In the genomic region with DNA sequence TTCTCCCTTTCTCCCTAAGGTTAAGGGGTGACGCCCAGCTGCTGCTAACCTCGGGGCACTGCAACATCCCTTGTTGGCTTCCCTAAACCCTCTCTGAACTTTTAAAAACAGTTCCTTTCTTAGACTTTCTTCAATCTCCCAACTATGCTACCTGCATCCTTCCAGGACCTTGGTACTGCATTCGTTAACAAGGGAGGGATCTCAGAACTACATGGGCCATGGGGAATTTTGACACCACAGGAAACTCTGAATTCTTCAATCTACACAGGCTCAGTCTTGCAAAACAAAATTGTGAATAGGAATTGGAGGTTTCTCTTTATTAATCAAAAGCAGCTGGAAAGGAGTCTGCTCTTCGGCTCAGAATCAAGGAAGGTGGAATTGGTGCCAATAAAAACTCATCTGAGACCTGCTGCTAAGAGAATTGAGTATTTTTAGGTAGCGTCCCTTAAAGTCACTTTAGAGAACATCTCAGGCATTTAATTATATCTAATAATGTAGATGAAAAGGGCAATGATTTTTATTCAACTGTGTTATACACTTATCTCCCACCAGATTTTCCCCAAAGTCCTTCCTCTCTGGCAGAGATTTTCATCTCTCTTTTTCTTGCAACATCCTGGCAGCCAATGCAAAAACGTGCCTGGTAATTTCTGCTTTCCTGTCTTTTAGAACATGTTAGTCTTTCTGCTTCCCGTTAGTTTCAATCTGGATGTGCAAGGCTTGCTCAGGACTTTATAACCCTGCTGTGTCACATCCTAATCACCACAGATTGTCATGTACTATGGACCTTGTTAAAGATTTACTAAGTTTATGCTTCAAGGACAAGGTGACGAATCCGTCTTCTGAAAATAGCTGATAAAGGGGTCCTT, we compare ENCODE assay signal across 12 cellular contexts.
DNase-seq lines count a peak whose midpoint lies in the region; ATAC-seq and TF ChIP-seq lines count a peak whose summit lies in the region.
"Had no signal": no experiment of that assay in that cellular context is flagged by ENCODE, and none has a peak within 500 bp of the region (broad histone marks: within the 10 kb centered on the region; RNA-seq: fewer than 3 reads in every experiment).

No MANE protein-coding gene starts in this region.

- H3K27me3 Mint-ChIP-seq in stimulated activated memory B cell treated with anti-CD40 and anti-IgM and Interleukin-4, amounts not matched to agents 10 μg/mL and 1 μg/mL and 100 μg/mL, for 72 hours: no peaks in the 10 kb centered on the region

- H3K4me3 ChIP-seq in breast epithelium (no peak overlapping the region), mammary epithelial cell (replicated peaks in 1 of 3; ENCODE audit: insufficient read depth in 1 of 3, low read depth in 2 of 3, low read length in 3 of 3) (no peak overlapping the region), fibroblast of lung (replicated peaks in 1 of 4; ENCODE audit: control extremely low read depth in 1 of 4, insufficient read depth in 1 of 4, low read depth in 3 of 4, low read length in 4 of 4) (no peak overlapping the region), mesenchymal stem cell (ENCODE audit: insufficient read depth in 1 of 2, low read depth in 1 of 2, low read length in 2 of 2) (peak overlapping the region in 1 of 2 experiments; percentile 48)

- H3K23ac ChIP-seq in mesenchymal stem cell (ENCODE audit: low read length in 2 of 2): no peak overlapping the region

- H2BK15ac ChIP-seq in mesenchymal stem cell (ENCODE audit: low read depth, poor library complexity, severe bottlenecking): no peak overlapping the region

- no peaks in the 10 kb centered on the region for H4K20me1 ChIP-seq in mammary epithelial cell (ENCODE audit: insufficient read depth, low read length)
- H4K20me1 ChIP-seq in fibroblast of lung (ENCODE audit: control insufficient read depth, extremely low read depth, insufficient read depth, low read length): no peaks in the 10 kb centered on the region

- no peak for ATAC-seq in stimulated activated memory B cell treated with anti-CD40 and anti-IgM and Interleukin-4, amounts not matched to agents 10 μg/mL and 1 μg/mL and 100 μg/mL, for 72 hours
- ATAC-seq in HG03460 (IDR thresholded peaks at IDR 0.05; ENCODE audit: unreplicated experiment): no peak

- H3K9me3 Mint-ChIP-seq in stimulated activated memory B cell treated with anti-CD40 and anti-IgM and Interleukin-4, amounts not matched to agents 10 μg/mL and 1 μg/mL and 100 μg/mL, for 72 hours: no peaks in the 10 kb centered on the region

- no peak overlapping the region for H2BK120ac ChIP-seq in mesenchymal stem cell (ENCODE audit: low read depth, low read length)

- H4K8ac ChIP-seq in mesenchymal stem cell (ENCODE audit: low read length): no peak overlapping the region

- dilution Hi-C loops in mammary epithelial cell (cut with HindIII; ENCODE audit: low sequenced_read_pairs): no loop called here

- 61% methylated on average over 9 of the region's 9 CpGs for WGBS in mammary epithelial cell (ENCODE audit: low coverage, missing lambda C conversion rate)
- 64% methylated on average over 8 of the region's 9 CpGs for WGBS in mesenchymal stem cell

- no peak overlapping the region for H2AK5ac ChIP-seq in mesenchymal stem cell (ENCODE audit: low read length, severe bottlenecking)

- H2BK12ac ChIP-seq in mesenchymal stem cell (ENCODE audit: low read length in 2 of 2): no peak overlapping the region

- no peak overlapping the region for H3K4me3 Mint-ChIP-seq in stimulated activated memory B cell treated with anti-CD40 and anti-IgM and Interleukin-4, amounts not matched to agents 10 μg/mL and 1 μg/mL and 100 μg/mL, for 72 hours

- H3K9me3 ChIP-seq in breast epithelium: no peaks in the 10 kb centered on the region
- H3K9me3 ChIP-seq in mammary epithelial cell (replicated peaks; ENCODE audit: insufficient read depth, low read length): no peaks in the 10 kb centered on the region
- H3K9me3 ChIP-seq in fibroblast of lung (ENCODE audit: control insufficient read depth, insufficient read depth, low read depth, low read length): no peaks in the 10 kb centered on the region
- no peaks in the 10 kb centered on the region for H3K9me3 ChIP-seq in mesenchymal stem cell (ENCODE audit: control insufficient read depth, low read length)

- H2BK5ac ChIP-seq in mesenchymal stem cell (ENCODE audit: low read depth, low read length, poor library complexity, severe bottlenecking): no peak overlapping the region

- TF ChIP-seq POLR2A in breast epithelium (IDR thresholded peaks at IDR 0.05): no peak

- DNase-seq in breast epithelium (ENCODE audit: low spot score in 2 of 2) (no peak), mammary epithelial cell (no peak), fibroblast of lung (ENCODE audit: low read depth in 2 of 2) (peak; percentile 25 to 63), mesenchymal stem cell (peak; percentile 7), GM20000 (ENCODE audit: low spot score) (no peak), germinal center (ENCODE audit: low spot score) (no peak)
- DNase-seq: GF-D8, NCI-H1930, T1000 had no signal

- no peak overlapping the region for H3K14ac ChIP-seq in mesenchymal stem cell (ENCODE audit: low read length in 2 of 2)

- intact Hi-C loops in breast epithelium (cut with DNase I; ENCODE audit: low total_unique reads) (no loop called here), mammary epithelial cell (cut with micrococcal nuclease) (no loop called here)

- in situ Hi-C loops in mammary epithelial cell (cut with MboI; ENCODE audit: low sequenced_read_pairs in 2 of 2): no loop called here

- CTCF ChIA-PET in mammary epithelial cell (lab: Charles Lee; ENCODE audit: low non-redundant PET): no interaction called here

- H3K27ac Mint-ChIP-seq in stimulated activated memory B cell treated with anti-CD40 and anti-IgM and Interleukin-4, amounts not matched to agents 10 μg/mL and 1 μg/mL and 100 μg/mL, for 72 hours: no peak overlapping the region

- no peak overlapping the region for H3K4ac ChIP-seq in mesenchymal stem cell (ENCODE audit: low read depth in 1 of 2, low read length in 2 of 2)

- no peak overlapping the region for H3K4me2 ChIP-seq in mammary epithelial cell (ENCODE audit: insufficient read depth, low read depth, low read length)
- no peak overlapping the region for H3K4me2 ChIP-seq in fibroblast of lung (ENCODE audit: extremely low read depth, insufficient read depth, low read length)
- no peak overlapping the region for H3K4me2 ChIP-seq in mesenchymal stem cell (ENCODE audit: low read length, poor library complexity, severe bottlenecking)

- H2AFZ ChIP-seq in mammary epithelial cell (ENCODE audit: low read depth, low read length) (no peak overlapping the region), fibroblast of lung (ENCODE audit: low read length) (no peak overlapping the region), mesenchymal stem cell (ENCODE audit: low read depth, low read length) (no peak overlapping the region)
- H2AFZ ChIP-seq: parathyroid adenoma had no signal

- H3K79me1 ChIP-seq in mesenchymal stem cell (replicated peaks; ENCODE audit: low read length, poor library complexity, severe bottlenecking): no peaks in the 10 kb centered on the region

- H3K9ac ChIP-seq in mammary epithelial cell (ENCODE audit: insufficient read depth, low read length) (no peak overlapping the region), fibroblast of lung (ENCODE audit: insufficient read depth, low read length) (no peak overlapping the region), mesenchymal stem cell (ENCODE audit: low read length) (peak overlapping the region; percentile 31)
- H3K9ac ChIP-seq: parathyroid adenoma had no signal

- H3K18ac ChIP-seq in mesenchymal stem cell (ENCODE audit: low read depth in 1 of 2, low read length in 2 of 2): no peak overlapping the region

- H3K36me3 Mint-ChIP-seq in stimulated activated memory B cell treated with anti-CD40 and anti-IgM and Interleukin-4, amounts not matched to agents 10 μg/mL and 1 μg/mL and 100 μg/mL, for 72 hours: peaks cover 36% of the 10 kb centered on the region

- H3K27ac ChIP-seq in breast epithelium: peak overlapping the region; percentile 8 to 73
- H3K27ac ChIP-seq in mammary epithelial cell (ENCODE audit: insufficient read depth, low read depth, low read length): no peak overlapping the region
- H3K27ac ChIP-seq in fibroblast of lung (ENCODE audit: insufficient read depth, low read length): no peak overlapping the region
- no peak overlapping the region for H3K27ac ChIP-seq in mesenchymal stem cell (ENCODE audit: low read length, poor library complexity, severe bottlenecking)
- H3K27ac ChIP-seq: parathyroid adenoma had no signal

- H3K79me2 ChIP-seq in mammary epithelial cell (ENCODE audit: insufficient read depth, low read length): no peaks in the 10 kb centered on the region
- no peaks in the 10 kb centered on the region for H3K79me2 ChIP-seq in fibroblast of lung (ENCODE audit: control insufficient read depth, insufficient read depth, low read length)
- H3K79me2 ChIP-seq: parathyroid adenoma had no signal

- no TSS peak for BruUV-seq in mammary epithelial cell (replicated peaks; lab: Mats Ljungman, UMichigan)

- H3K36me3 ChIP-seq in breast epithelium: no peaks in the 10 kb centered on the region
- peaks cover 1% of the 10 kb centered on the region for H3K36me3 ChIP-seq in mammary epithelial cell (ENCODE audit: insufficient read depth, low read length)
- H3K36me3 ChIP-seq in fibroblast of lung (ENCODE audit: control insufficient read depth, insufficient read depth, low read length): no peaks in the 10 kb centered on the region
- H3K36me3 ChIP-seq in mesenchymal stem cell (ENCODE audit: control insufficient read depth in 1 of 2, insufficient read depth in 2 of 2, low read depth in 1 of 2, low read length in 2 of 2): peaks cover 3 to 30% of the 10 kb centered on the region in 2 experiments

- TF ChIP-seq CTCF in breast epithelium (IDR thresholded peaks at IDR 0.05) (no peak), mammary epithelial cell (conservative IDR thresholded peaks at IDR 0.05 in 1 of 2, IDR thresholded peaks at IDR 0.05 in 1 of 2; ENCODE audit: extremely low read depth in 1 of 2, insufficient read depth in 1 of 2, low read depth in 1 of 2, low read length in 2 of 2) (no peak), fibroblast of lung (conservative IDR thresholded peaks at IDR 0.05 in 1 of 2, IDR thresholded peaks at IDR 0.05 in 1 of 2; ENCODE audit: low read depth in 1 of 2, low read length in 2 of 2) (no peak), GM20000 (IDR thresholded peaks at IDR 0.05; ENCODE audit: extremely low read depth, missing control alignments) (no peak)

- H3K27me3 ChIP-seq in breast epithelium (no peaks in the 10 kb centered on the region), mammary epithelial cell (ENCODE audit: insufficient read depth, low read length) (no peaks in the 10 kb centered on the region), fibroblast of lung (ENCODE audit: control insufficient read depth, insufficient read depth, low read length) (no peaks in the 10 kb centered on the region), mesenchymal stem cell (ENCODE audit: control insufficient read depth in 1 of 2, insufficient read depth in 1 of 2, low read length in 2 of 2) (no peaks in the 10 kb centered on the region)

- no peak overlapping the region for H4K91ac ChIP-seq in mesenchymal stem cell (ENCODE audit: low read length)

- H3K4me1 ChIP-seq in breast epithelium (no peaks in the 10 kb centered on the region), mammary epithelial cell (ENCODE audit: insufficient read depth, low read length) (peaks cover 15% of the 10 kb centered on the region), fibroblast of lung (ENCODE audit: control insufficient read depth, extremely low read depth, insufficient read depth, low read length) (no peaks in the 10 kb centered on the region), mesenchymal stem cell (ENCODE audit: control insufficient read depth, insufficient read depth, low read depth, low read length) (peaks cover 3% of the 10 kb centered on the region)
- H3K4me1 ChIP-seq: parathyroid adenoma had no signal

- H3K4me1 Mint-ChIP-seq in stimulated activated memory B cell treated with anti-CD40 and anti-IgM and Interleukin-4, amounts not matched to agents 10 μg/mL and 1 μg/mL and 100 μg/mL, for 72 hours: peaks cover 19% of the 10 kb centered on the region

Comparison
In these comparisons a context has a peak if more than half of its experiments do, and no peak if none do; other contexts are left out.
1. H3K27ac ChIP-seq: peak in breast epithelium (2 of 2); none in mammary epithelial cell (single experiment), fibroblast of lung (single experiment) and mesenchymal stem cell (single experiment).
2. DNase-seq: peak in fibroblast of lung (2 of 2) and mesenchymal stem cell (single experiment); none in breast epithelium (0 of 2), mammary epithelial cell (single experiment), GM20000 (single experiment) and germinal center (single experiment).